19 cellular contexts compared by ENCODE assay signal in genomic region chr20:24667689-24668383, GRCh38.
"Had no signal": no experiment of that assay in that cellular context is flagged by ENCODE, and none has a peak within 500 bp of the region (broad histone marks: within the 10 kb centered on the region; RNA-seq: fewer than 3 reads in every experiment).

No MANE protein-coding gene starts in this region.

- H3K9me3 ChIP-seq: gastroesophageal sphincter, left ventricle myocardium inferior, neutrophil, right atrium auricular region, tibial artery, upper lobe of left lung, uterus had no signal

- H3K36me3 Mint-ChIP-seq: naive thymus-derived CD4-positive, alpha-beta T cell had no signal

- H3K9me3 Mint-ChIP-seq: endodermal cell; naive thymus-derived CD4-positive, alpha-beta T cell had no signal

- H3K4me1 ChIP-seq: gastroesophageal sphincter, left ventricle myocardium inferior, upper lobe of left lung, uterus had no signal

- H3K36me3 ChIP-seq: gastroesophageal sphincter, left ventricle myocardium inferior, neutrophil, tibial artery, upper lobe of left lung, uterus had no signal

- H3K4me1 Mint-ChIP-seq: naive thymus-derived CD4-positive, alpha-beta T cell had no signal

- H3K4me3 ChIP-seq: coronary artery, gastroesophageal sphincter, left ventricle myocardium inferior, lung, right atrium auricular region, tibial artery, upper lobe of left lung, uterus had no signal

- ATAC-seq: gastroesophageal sphincter; left cardiac atrium; naive thymus-derived CD4-positive, alpha-beta T cell had no signal

- H3K27ac ChIP-seq: coronary artery, gastroesophageal sphincter, left ventricle myocardium inferior, neutrophil, right atrium auricular region, tibial artery, upper lobe of left lung, uterus had no signal

- DNase-seq: effector CD4-positive, alpha-beta T cell; endodermal cell; glutamatergic neuron; left cardiac atrium; left ventricle myocardium inferior; mesendoderm; naive thymus-derived CD4-positive, alpha-beta T cell; nephron progenitor cell; small intestine; stimulated activated CD4-positive, alpha-beta T cell treated with anti-CD3 and anti-CD28 coated beads, Interleukin-2, amount 100 ng/mL, for 48 hours; stimulated activated naive CD4-positive, alpha-beta T cell treated with Interleukin-2 at 50 U/mL for 16 hours; upper lobe of left lung; uterus had no signal

- H3K4me3 Mint-ChIP-seq: endodermal cell; naive thymus-derived CD4-positive, alpha-beta T cell; nephron progenitor cell had no signal

- H3K27me3 ChIP-seq: gastroesophageal sphincter, neutrophil, right atrium auricular region, tibial artery, upper lobe of left lung, uterus had no signal

- H3K27ac Mint-ChIP-seq: endodermal cell; naive thymus-derived CD4-positive, alpha-beta T cell; nephron progenitor cell had no signal
